In the genomic region with DNA sequence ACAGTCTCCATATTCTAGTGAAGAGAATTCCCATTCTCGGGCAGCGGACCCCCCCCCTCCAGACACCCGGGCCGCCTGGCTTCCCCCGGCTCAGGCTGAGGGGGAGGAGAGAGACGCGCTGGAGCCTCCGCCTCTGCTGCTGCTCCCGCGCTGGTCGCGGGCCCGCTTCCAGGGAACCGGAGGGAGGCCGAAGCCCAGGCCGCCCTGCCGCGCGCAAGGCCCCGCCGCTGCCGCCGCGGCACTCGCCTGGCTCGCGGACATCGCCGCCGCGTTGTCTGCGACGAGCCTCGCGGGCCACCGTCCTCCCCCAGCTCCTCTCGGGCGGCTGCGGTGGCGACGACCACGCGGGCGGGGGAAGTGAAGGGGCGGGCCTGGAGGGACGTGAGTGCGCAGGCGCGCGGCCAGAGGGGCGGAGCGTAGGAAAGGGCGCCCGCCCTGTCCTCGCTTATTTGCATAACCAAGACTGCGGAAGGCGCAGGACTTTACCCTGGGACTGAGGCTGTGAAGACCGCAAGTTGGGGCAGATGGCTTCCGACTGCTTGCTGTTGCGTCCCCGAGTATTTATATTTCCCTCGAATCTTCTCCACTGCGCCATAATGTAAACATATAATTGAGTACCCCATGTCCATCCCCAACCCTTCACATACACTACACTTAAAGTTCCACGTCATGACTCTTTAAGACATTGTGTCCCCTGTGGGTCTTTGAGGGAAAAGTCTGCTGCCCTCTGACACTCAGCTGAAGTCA, we compare ENCODE assay signal across 1 cellular context.
TF ChIP-seq lines count a peak whose summit lies in the region.

A gene with protein sequence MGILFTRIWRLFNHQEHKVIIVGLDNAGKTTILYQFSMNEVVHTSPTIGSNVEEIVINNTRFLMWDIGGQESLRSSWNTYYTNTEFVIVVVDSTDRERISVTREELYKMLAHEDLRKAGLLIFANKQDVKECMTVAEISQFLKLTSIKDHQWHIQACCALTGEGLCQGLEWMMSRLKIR (minus strand): TSS at position 279 of the 747 bp plus-strand sequence. CDS start 245 bp downstream, at position 34.

TF ChIP-seq in GM12878, 131 proteins besides CTCF, POLR2A, EP300 and RAD21 (continued from another document and continues in another):
- TF ChIP-seq, protein P1, sequence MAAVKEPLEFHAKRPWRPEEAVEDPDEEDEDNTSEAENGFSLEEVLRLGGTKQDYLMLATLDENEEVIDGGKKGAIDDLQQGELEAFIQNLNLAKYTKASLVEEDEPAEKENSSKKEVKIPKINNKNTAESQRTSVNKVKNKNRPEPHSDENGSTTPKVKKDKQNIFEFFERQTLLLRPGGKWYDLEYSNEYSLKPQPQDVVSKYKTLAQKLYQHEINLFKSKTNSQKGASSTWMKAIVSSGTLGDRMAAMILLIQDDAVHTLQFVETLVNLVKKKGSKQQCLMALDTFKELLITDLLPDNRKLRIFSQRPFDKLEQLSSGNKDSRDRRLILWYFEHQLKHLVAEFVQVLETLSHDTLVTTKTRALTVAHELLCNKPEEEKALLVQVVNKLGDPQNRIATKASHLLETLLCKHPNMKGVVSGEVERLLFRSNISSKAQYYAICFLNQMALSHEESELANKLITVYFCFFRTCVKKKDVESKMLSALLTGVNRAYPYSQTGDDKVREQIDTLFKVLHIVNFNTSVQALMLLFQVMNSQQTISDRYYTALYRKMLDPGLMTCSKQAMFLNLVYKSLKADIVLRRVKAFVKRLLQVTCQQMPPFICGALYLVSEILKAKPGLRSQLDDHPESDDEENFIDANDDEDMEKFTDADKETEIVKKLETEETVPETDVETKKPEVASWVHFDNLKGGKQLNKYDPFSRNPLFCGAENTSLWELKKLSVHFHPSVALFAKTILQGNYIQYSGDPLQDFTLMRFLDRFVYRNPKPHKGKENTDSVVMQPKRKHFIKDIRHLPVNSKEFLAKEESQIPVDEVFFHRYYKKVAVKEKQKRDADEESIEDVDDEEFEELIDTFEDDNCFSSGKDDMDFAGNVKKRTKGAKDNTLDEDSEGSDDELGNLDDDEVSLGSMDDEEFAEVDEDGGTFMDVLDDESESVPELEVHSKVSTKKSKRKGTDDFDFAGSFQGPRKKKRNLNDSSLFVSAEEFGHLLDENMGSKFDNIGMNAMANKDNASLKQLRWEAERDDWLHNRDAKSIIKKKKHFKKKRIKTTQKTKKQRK (IDR thresholded peaks at IDR 0.05; ENCODE audit: low read depth, low read length), result no peak
- TF ChIP-seq, protein P2, sequence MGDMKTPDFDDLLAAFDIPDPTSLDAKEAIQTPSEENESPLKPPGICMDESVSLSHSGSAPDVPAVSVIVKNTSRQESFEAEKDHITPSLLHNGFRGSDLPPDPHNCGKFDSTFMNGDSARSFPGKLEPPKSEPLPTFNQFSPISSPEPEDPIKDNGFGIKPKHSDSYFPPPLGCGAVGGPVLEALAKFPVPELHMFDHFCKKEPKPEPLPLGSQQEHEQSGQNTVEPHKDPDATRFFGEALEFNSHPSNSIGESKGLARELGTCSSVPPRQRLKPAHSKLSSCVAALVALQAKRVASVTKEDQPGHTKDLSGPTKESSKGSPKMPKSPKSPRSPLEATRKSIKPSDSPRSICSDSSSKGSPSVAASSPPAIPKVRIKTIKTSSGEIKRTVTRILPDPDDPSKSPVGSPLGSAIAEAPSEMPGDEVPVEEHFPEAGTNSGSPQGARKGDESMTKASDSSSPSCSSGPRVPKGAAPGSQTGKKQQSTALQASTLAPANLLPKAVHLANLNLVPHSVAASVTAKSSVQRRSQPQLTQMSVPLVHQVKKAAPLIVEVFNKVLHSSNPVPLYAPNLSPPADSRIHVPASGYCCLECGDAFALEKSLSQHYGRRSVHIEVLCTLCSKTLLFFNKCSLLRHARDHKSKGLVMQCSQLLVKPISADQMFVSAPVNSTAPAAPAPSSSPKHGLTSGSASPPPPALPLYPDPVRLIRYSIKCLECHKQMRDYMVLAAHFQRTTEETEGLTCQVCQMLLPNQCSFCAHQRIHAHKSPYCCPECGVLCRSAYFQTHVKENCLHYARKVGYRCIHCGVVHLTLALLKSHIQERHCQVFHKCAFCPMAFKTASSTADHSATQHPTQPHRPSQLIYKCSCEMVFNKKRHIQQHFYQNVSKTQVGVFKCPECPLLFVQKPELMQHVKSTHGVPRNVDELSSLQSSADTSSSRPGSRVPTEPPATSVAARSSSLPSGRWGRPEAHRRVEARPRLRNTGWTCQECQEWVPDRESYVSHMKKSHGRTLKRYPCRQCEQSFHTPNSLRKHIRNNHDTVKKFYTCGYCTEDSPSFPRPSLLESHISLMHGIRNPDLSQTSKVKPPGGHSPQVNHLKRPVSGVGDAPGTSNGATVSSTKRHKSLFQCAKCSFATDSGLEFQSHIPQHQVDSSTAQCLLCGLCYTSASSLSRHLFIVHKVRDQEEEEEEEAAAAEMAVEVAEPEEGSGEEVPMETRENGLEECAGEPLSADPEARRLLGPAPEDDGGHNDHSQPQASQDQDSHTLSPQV (IDR thresholded peaks at IDR 0.05), result 0 out of 2 replicates have a peak, but pooled peaks have one; percentile 51
- peak; percentile 21; the same call in 1 of the 2 replicates for TF ChIP-seq PAX5 (IDR thresholded peaks at IDR 0.05; ENCODE audit: borderline replicate concordance, low read depth, low read length)
- peak; percentile 82; the same call in 1 of the 2 replicates for TF ChIP-seq WRNIP1 (IDR thresholded peaks at IDR 0.05; ENCODE audit: borderline replicate concordance, low read depth, low read length)
- no peak for TF ChIP-seq BRCA1 (IDR thresholded peaks at IDR 0.05; ENCODE audit: low read depth, low read length)
- TF ChIP-seq, protein P3, sequence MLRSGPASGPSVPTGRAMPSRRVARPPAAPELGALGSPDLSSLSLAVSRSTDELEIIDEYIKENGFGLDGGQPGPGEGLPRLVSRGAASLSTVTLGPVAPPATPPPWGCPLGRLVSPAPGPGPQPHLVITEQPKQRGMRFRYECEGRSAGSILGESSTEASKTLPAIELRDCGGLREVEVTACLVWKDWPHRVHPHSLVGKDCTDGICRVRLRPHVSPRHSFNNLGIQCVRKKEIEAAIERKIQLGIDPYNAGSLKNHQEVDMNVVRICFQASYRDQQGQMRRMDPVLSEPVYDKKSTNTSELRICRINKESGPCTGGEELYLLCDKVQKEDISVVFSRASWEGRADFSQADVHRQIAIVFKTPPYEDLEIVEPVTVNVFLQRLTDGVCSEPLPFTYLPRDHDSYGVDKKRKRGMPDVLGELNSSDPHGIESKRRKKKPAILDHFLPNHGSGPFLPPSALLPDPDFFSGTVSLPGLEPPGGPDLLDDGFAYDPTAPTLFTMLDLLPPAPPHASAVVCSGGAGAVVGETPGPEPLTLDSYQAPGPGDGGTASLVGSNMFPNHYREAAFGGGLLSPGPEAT (IDR thresholded peaks at IDR 0.05; ENCODE audit: low read depth), result peak; percentile 40; the same call in 1 of the 2 replicates
- no peak for TF ChIP-seq MEF2B (IDR thresholded peaks at IDR 0.05; ENCODE audit: partially characterized antibody, poor library complexity, severe bottlenecking)
- TF ChIP-seq FOS (IDR thresholded peaks at IDR 0.05; ENCODE audit: borderline replicate concordance, extremely low read depth, insufficient read length), result no peak
- TF ChIP-seq, protein P4, sequence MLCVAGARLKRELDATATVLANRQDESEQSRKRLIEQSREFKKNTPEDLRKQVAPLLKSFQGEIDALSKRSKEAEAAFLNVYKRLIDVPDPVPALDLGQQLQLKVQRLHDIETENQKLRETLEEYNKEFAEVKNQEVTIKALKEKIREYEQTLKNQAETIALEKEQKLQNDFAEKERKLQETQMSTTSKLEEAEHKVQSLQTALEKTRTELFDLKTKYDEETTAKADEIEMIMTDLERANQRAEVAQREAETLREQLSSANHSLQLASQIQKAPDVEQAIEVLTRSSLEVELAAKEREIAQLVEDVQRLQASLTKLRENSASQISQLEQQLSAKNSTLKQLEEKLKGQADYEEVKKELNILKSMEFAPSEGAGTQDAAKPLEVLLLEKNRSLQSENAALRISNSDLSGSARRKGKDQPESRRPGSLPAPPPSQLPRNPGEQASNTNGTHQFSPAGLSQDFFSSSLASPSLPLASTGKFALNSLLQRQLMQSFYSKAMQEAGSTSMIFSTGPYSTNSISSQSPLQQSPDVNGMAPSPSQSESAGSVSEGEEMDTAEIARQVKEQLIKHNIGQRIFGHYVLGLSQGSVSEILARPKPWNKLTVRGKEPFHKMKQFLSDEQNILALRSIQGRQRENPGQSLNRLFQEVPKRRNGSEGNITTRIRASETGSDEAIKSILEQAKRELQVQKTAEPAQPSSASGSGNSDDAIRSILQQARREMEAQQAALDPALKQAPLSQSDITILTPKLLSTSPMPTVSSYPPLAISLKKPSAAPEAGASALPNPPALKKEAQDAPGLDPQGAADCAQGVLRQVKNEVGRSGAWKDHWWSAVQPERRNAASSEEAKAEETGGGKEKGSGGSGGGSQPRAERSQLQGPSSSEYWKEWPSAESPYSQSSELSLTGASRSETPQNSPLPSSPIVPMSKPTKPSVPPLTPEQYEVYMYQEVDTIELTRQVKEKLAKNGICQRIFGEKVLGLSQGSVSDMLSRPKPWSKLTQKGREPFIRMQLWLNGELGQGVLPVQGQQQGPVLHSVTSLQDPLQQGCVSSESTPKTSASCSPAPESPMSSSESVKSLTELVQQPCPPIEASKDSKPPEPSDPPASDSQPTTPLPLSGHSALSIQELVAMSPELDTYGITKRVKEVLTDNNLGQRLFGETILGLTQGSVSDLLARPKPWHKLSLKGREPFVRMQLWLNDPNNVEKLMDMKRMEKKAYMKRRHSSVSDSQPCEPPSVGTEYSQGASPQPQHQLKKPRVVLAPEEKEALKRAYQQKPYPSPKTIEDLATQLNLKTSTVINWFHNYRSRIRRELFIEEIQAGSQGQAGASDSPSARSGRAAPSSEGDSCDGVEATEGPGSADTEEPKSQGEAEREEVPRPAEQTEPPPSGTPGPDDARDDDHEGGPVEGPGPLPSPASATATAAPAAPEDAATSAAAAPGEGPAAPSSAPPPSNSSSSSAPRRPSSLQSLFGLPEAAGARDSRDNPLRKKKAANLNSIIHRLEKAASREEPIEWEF (IDR thresholded peaks at IDR 0.05; ENCODE audit: insufficient replicate concordance, low read depth, low read length), result no peak
- TF ChIP-seq, protein P5, sequence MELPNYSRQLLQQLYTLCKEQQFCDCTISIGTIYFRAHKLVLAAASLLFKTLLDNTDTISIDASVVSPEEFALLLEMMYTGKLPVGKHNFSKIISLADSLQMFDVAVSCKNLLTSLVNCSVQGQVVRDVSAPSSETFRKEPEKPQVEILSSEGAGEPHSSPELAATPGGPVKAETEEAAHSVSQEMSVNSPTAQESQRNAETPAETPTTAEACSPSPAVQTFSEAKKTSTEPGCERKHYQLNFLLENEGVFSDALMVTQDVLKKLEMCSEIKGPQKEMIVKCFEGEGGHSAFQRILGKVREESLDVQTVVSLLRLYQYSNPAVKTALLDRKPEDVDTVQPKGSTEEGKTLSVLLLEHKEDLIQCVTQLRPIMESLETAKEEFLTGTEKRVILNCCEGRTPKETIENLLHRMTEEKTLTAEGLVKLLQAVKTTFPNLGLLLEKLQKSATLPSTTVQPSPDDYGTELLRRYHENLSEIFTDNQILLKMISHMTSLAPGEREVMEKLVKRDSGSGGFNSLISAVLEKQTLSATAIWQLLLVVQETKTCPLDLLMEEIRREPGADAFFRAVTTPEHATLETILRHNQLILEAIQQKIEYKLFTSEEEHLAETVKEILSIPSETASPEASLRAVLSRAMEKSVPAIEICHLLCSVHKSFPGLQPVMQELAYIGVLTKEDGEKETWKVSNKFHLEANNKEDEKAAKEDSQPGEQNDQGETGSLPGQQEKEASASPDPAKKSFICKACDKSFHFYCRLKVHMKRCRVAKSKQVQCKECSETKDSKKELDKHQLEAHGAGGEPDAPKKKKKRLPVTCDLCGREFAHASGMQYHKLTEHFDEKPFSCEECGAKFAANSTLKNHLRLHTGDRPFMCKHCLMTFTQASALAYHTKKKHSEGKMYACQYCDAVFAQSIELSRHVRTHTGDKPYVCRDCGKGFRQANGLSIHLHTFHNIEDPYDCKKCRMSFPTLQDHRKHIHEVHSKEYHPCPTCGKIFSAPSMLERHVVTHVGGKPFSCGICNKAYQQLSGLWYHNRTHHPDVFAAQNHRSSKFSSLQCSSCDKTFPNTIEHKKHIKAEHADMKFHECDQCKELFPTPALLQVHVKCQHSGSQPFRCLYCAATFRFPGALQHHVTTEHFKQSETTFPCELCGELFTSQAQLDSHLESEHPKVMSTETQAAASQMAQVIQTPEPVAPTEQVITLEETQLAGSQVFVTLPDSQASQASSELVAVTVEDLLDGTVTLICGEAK (IDR thresholded peaks at IDR 0.05; ENCODE audit: borderline replicate concordance), result no peak; the same call in 1 of the 2 replicates
- TF ChIP-seq PML (IDR thresholded peaks at IDR 0.05; ENCODE audit: low read length), result peak; percentile 95
- no peak for TF ChIP-seq MEF2A (IDR thresholded peaks at IDR 0.05; ENCODE audit: insufficient read depth, low read depth, low read length)
- TF ChIP-seq TAF1 (IDR thresholded peaks at IDR 0.05; ENCODE audit: borderline replicate concordance, low read depth, low read length), result peak; percentile 76
- TF ChIP-seq, protein P6, sequence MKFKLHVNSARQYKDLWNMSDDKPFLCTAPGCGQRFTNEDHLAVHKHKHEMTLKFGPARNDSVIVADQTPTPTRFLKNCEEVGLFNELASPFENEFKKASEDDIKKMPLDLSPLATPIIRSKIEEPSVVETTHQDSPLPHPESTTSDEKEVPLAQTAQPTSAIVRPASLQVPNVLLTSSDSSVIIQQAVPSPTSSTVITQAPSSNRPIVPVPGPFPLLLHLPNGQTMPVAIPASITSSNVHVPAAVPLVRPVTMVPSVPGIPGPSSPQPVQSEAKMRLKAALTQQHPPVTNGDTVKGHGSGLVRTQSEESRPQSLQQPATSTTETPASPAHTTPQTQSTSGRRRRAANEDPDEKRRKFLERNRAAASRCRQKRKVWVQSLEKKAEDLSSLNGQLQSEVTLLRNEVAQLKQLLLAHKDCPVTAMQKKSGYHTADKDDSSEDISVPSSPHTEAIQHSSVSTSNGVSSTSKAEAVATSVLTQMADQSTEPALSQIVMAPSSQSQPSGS (IDR thresholded peaks at IDR 0.05; ENCODE audit: low read length), result no peak
- TF ChIP-seq ZNF24 (IDR thresholded peaks at IDR 0.05), result peak; percentile 69
- no peak for TF ChIP-seq SMARCA5 (IDR thresholded peaks at IDR 0.05)
- peak; percentile 45; the same call in 1 of the 2 replicates for TF ChIP-seq SPI1 (IDR thresholded peaks at IDR 0.05; ENCODE audit: borderline replicate concordance, insufficient read depth, low read depth, low read length)
- peak; percentile 67; the same call in 1 of the 2 replicates for TF ChIP-seq RB1 (IDR thresholded peaks at IDR 0.05; ENCODE audit: borderline replicate concordance)
- TF ChIP-seq, protein P7, sequence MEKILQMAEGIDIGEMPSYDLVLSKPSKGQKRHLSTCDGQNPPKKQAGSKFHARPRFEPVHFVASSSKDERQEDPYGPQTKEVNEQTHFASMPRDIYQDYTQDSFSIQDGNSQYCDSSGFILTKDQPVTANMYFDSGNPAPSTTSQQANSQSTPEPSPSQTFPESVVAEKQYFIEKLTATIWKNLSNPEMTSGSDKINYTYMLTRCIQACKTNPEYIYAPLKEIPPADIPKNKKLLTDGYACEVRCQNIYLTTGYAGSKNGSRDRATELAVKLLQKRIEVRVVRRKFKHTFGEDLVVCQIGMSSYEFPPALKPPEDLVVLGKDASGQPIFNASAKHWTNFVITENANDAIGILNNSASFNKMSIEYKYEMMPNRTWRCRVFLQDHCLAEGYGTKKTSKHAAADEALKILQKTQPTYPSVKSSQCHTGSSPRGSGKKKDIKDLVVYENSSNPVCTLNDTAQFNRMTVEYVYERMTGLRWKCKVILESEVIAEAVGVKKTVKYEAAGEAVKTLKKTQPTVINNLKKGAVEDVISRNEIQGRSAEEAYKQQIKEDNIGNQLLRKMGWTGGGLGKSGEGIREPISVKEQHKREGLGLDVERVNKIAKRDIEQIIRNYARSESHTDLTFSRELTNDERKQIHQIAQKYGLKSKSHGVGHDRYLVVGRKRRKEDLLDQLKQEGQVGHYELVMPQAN (conservative IDR thresholded peaks at IDR 0.05), result peak; percentile 77
- TF ChIP-seq IKZF2 (IDR thresholded peaks at IDR 0.05), result peak; percentile 31 to 39; a peak in 2 of 4 replicates
- peak; percentile 57 for TF ChIP-seq SP1 (IDR thresholded peaks at IDR 0.05; ENCODE audit: low read depth, low read length)
- peak; percentile 62; the same call in 1 of the 2 replicates for TF ChIP-seq ZSCAN29 (IDR thresholded peaks at IDR 0.05)
- peak; percentile 67 for TF ChIP-seq MYC (IDR thresholded peaks at IDR 0.05; ENCODE audit: insufficient read depth, insufficient read length, insufficient replicate concordance, low read length, severe bottlenecking)
